In the genomic region with DNA sequence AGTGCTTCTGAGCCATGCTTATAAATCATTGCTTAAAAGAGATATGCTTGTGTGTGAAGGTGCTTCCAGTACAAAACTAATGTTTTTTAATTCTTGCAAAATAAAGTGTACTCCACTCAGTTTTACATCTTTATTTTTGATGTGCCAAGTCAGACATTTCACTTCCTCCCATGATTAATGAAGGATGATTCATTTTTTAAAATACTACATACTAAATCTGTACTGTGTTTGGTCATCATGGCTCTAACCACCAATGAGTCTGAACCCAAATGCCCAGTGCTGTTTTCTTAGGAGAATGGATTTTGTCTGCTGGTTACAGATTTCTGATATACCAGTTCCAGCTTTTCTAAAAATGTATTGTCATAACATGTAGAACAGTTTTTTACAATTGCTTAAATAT, we compare ENCODE assay signal across 16 cellular contexts. TPM values are rescaled to one million over a fixed set of nuclear protein-coding genes. Genes with fewer than 3 reads are reported as not detected.
DNase-seq lines count a peak whose midpoint lies in the region; ATAC-seq, FAIRE-seq and TF ChIP-seq lines count a peak whose summit lies in the region.
"Had no signal": no experiment of that assay in that cellular context is flagged by ENCODE, and none has a peak within 500 bp of the region (broad histone marks: within the 10 kb centered on the region; RNA-seq: fewer than 3 reads in every experiment).

No MANE protein-coding gene starts in this region.

- H3K4me3 ChIP-seq in adipocyte (ENCODE audit: low read length) = no peak overlapping the region
- H3K4me3 ChIP-seq: prostate gland, thyroid gland had no signal

- H3K4me1 ChIP-seq in adipocyte (ENCODE audit: control insufficient read depth, insufficient read depth, low read length) = peaks cover 14% of the 10 kb centered on the region
- peaks cover 10% of the 10 kb centered on the region for H3K4me1 ChIP-seq in foreskin keratinocyte
- H3K4me1 ChIP-seq: prostate gland, thyroid gland had no signal

- DNase-seq in AG08396 (ENCODE audit: low spot score) (peak; percentile 49), HT1080 (ENCODE audit: low read depth) (peak; percentile 52), adipocyte (ENCODE audit: low read depth) (peak; percentile 13), foreskin keratinocyte (peak in 1 of 2 donors; percentile 38), OCI-M1 (lab: John Stamatoyannopoulos, UW) (no peak), HTR-8/SVneo (ENCODE audit: insufficient read length, low spot score) (no peak)
- DNase-seq in stimulated activated CD4-positive, alpha-beta T cell treated with anti-CD3 and anti-CD28 coated beads, Interleukin-2, amount 100 ng/mL, for 24 hours = no peak
- DNase-seq in effector memory CD8-positive, alpha-beta T cell = no peak
- DNase-seq: activated naive CD8-positive, alpha-beta T cell treated with anti-CD3 and anti-CD28 coated beads, Interleukin-2, amount 50 U/mL, for 24 hours; activated T-cell treated with anti-CD3 and anti-CD28 coated beads, Interleukin-2, amount 50 U/mL, for 72 hours; GF-D8; NCI-H1048; stimulated activated CD4-positive, alpha-beta T cell treated with anti-CD3 and anti-CD28 coated beads, Interleukin-1b, Interleukin-23, amount 100 ng/mL, for 48 hours; thyroid gland had no signal

- H3K27ac ChIP-seq in foreskin keratinocyte = no peak overlapping the region
- H3K27ac ChIP-seq: prostate gland, thyroid gland had no signal

- H3K36me3 Mint-ChIP-seq in effector memory CD8-positive, alpha-beta T cell (ENCODE audit: insufficient read depth) = no peaks in the 10 kb centered on the region

- no peak overlapping the region for H3K9ac ChIP-seq in adipocyte (ENCODE audit: low read length)

- H3K4me3 Mint-ChIP-seq in effector memory CD8-positive, alpha-beta T cell = no peak overlapping the region
- H3K4me3 Mint-ChIP-seq: activated naive CD8-positive, alpha-beta T cell treated with anti-CD3 and anti-CD28 coated beads, Interleukin-2, amount 50 U/mL, for 24 hours; activated T-cell treated with anti-CD3 and anti-CD28 coated beads, Interleukin-2, amount 50 U/mL, for 72 hours had no signal

- no peak overlapping the region for H3K27ac Mint-ChIP-seq in effector memory CD8-positive, alpha-beta T cell
- H3K27ac Mint-ChIP-seq: activated naive CD8-positive, alpha-beta T cell treated with anti-CD3 and anti-CD28 coated beads, Interleukin-2, amount 50 U/mL, for 24 hours; activated T-cell treated with anti-CD3 and anti-CD28 coated beads, Interleukin-2, amount 50 U/mL, for 72 hours had no signal

- TF ChIP-seq CTCF in foreskin keratinocyte (conservative IDR thresholded peaks at IDR 0.05) = no peak

- H3K9me3 ChIP-seq in adipocyte (ENCODE audit: control insufficient read depth, low read length) = no peaks in the 10 kb centered on the region
- H3K9me3 ChIP-seq: prostate gland, thyroid gland had no signal

- no peak for FAIRE-seq in HTR-8/SVneo (lab: Jason Lieb, UNC)
- FAIRE-seq: colon had no signal

- no peaks in the 10 kb centered on the region for H3K9me3 Mint-ChIP-seq in effector memory CD8-positive, alpha-beta T cell
- H3K9me3 Mint-ChIP-seq: activated naive CD8-positive, alpha-beta T cell treated with anti-CD3 and anti-CD28 coated beads, Interleukin-2, amount 50 U/mL, for 24 hours; activated T-cell treated with anti-CD3 and anti-CD28 coated beads, Interleukin-2, amount 50 U/mL, for 72 hours had no signal

- H3K27me3 ChIP-seq in adipocyte (replicated peaks; ENCODE audit: control insufficient read depth, insufficient read depth, low read length) = no peaks in the 10 kb centered on the region
- no peaks in the 10 kb centered on the region for H3K27me3 ChIP-seq in foreskin keratinocyte
- H3K27me3 ChIP-seq: thyroid gland had no signal

- H3K36me3 ChIP-seq in adipocyte (ENCODE audit: control insufficient read depth, insufficient read depth, low read length, severe bottlenecking) = no peaks in the 10 kb centered on the region
- H3K36me3 ChIP-seq: prostate gland, thyroid gland had no signal

- H3K27me3 Mint-ChIP-seq in effector memory CD8-positive, alpha-beta T cell = peaks cover 0 to 8% of the 10 kb centered on the region in 2 donors
- H3K27me3 Mint-ChIP-seq: activated naive CD8-positive, alpha-beta T cell treated with anti-CD3 and anti-CD28 coated beads, Interleukin-2, amount 50 U/mL, for 24 hours had no signal

- no peaks in the 10 kb centered on the region for H3K4me1 Mint-ChIP-seq in effector memory CD8-positive, alpha-beta T cell (ENCODE audit: low read depth in 2 of 2)

- peak; percentile 87 for ATAC-seq in foreskin keratinocyte
- ATAC-seq in effector memory CD8-positive, alpha-beta T cell (replicated peaks) = no peak
- ATAC-seq: activated naive CD8-positive, alpha-beta T cell treated with anti-CD3 and anti-CD28 coated beads, Interleukin-2, amount 50 U/mL, for 24 hours; activated T-cell treated with anti-CD3 and anti-CD28 coated beads, Interleukin-2, amount 50 U/mL, for 72 hours had no signal

RNA-seq across cellular contexts. Expression of gene RIN2, which starts 31.9 kb away (rescaled TPM):
- total RNA-seq in HT1080 (2014; rRNA removed; shearing (Covaris generic)) = 65.7 and 66.1 TPM in 2 replicates
- polyA plus RNA-seq in HT1080 (2015; cell fraction: cytosol; rRNA removed) = 27.4 and 27.8 TPM in 2 replicates
- 29.8 and 34.0 TPM in 2 replicates for polyA plus RNA-seq in HT1080 (2015; cell fraction: nucleus; rRNA removed)
- 60.1 and 70.2 TPM in 2 replicates for total RNA-seq in foreskin keratinocyte
- polyA plus RNA-seq in foreskin keratinocyte = 23.3 and 23.6 TPM in 2 replicates
- total RNA-seq: activated T-cell treated with anti-CD3 and anti-CD28 coated beads, Interleukin-2, amount 50 U/mL, for 72 hours had no signal

Comparison
In these comparisons a context has a peak if more than half of its experiments do, and no peak if none do; other contexts are left out.
1. DNase-seq: peak in AG08396 (single experiment), HT1080 (single experiment) and adipocyte (single experiment); none in stimulated activated CD4-positive, alpha-beta T cell treated with anti-CD3 and anti-CD28 coated beads, Interleukin-2, amount 100 ng/mL, for 24 hours (0 of 2), OCI-M1 (single experiment), HTR-8/SVneo (single experiment) and effector memory CD8-positive, alpha-beta T cell (0 of 3).